Comparison of ENCODE assay signal across 9 cellular contexts in the genomic region with DNA sequence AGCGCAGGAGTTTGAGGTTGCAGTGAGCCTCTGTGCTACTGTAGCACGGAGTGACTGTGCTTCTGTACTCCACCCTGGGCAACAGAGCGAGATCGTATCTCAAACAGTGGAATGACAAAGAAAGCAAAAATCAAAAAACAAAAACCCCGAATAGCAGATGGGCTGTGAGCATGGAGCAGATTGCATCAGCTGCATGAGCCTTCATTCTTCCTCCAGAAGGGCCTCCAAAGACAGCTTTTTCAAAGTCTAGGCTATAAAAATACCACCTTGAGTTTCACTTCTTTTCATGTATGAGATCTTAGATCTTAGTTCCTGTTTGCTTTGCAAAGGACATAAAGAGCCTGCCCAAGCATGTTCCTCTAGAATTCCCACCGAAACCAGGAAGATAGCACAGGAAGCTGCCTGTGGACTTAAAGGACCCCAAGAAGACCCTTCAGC. TPM values are rescaled to one million over a fixed set of nuclear protein-coding genes. Genes with fewer than 3 reads are reported as not detected.
A peak's percentile ranks its signal among the peaks of the same experiment; 100 is the strongest.
DNase-seq lines count a peak whose midpoint lies in the region; ATAC-seq, FAIRE-seq and TF ChIP-seq lines count a peak whose summit lies in the region.
"Had no signal": no experiment of that assay in that cellular context is flagged by ENCODE, and none has a peak within 500 bp of the region (broad histone marks: within the 10 kb centered on the region; RNA-seq: fewer than 3 reads in every experiment).

No MANE protein-coding gene starts in this region.

- no TSS peak for BruUV-seq in GM12878 (replicated peaks; lab: Mats Ljungman, UMichigan)

- CTCF ChIA-PET in GM12878 (lab: Yijun Ruan, JAX) = interaction anchor here (0.9 to 5.7 kb wide), 16 partner anchors 9 to 211 kb away, joined by 3 to 111 read pairs (median 5); partner anchors contain the start of gene ARL15

- no peak for TF ChIP-seq POLR2A in GM12878 (IDR thresholded peaks at IDR 0.05; ENCODE audit: low read depth, low read length)

- H4K20me1 ChIP-seq in GM12878 (ENCODE audit: control insufficient read depth, insufficient read depth) = no peaks in the 10 kb centered on the region

- FAIRE-seq in GM12878 (lab: Jason Lieb, UNC) (peak; percentile 78), small intestine (lab: Jason Lieb, UNC) (no peak)

- ATAC-seq in GM21447 (IDR thresholded peaks at IDR 0.05; ENCODE audit: unreplicated experiment) = peak; percentile 93
- peak; percentile 81 for ATAC-seq in HG03469 (IDR thresholded peaks at IDR 0.05; ENCODE audit: unreplicated experiment)
- ATAC-seq in GM12878 = peak; percentile 88

- no peak for TF ChIP-seq EP300 in GM12878 (IDR thresholded peaks at IDR 0.05; ENCODE audit: borderline replicate concordance in 1 of 2, control insufficient read depth in 1 of 2, low read depth in 2 of 2, low read length in 2 of 2)

- WGBS in GM12878 (ENCODE audit: insufficient coverage, insufficient replicate concordance, low lambda C conversion rate, missing lambda C conversion rate) = 34% methylated on average over 6 of the region's 6 CpGs
- 61 to 65% (median 65%) methylated on average over 6 of the region's 6 CpGs for WGBS in small intestine, 3 donors

- TF ChIP-seq RAD21 in GM12878 (IDR thresholded peaks at IDR 0.05; ENCODE audit: insufficient read depth, low read depth, low read length) = no peak

- intact Hi-C loops in GM12878 (cut with micrococcal nuclease; ENCODE audit: unreplicated experiment) = no loop called here

- H3K9ac ChIP-seq in GM12878 (ENCODE audit: control insufficient read depth, insufficient read depth, low read length) = no peak overlapping the region

- H3K4me1 ChIP-seq in GM12878 (ENCODE audit: control insufficient read depth, insufficient read depth, low read length) (peaks cover 21% of the 10 kb centered on the region), small intestine (ENCODE audit: control insufficient read depth in 2 of 2, insufficient read depth in 1 of 2, low read depth in 1 of 2, low read length in 1 of 2) (no peaks in the 10 kb centered on the region)

- SMC1A ChIA-PET in GM12878 (lab: Charles Lee; ENCODE audit: uncharacterized antibody, unreplicated experiment) = interaction anchor here (0.9 to 2.6 kb wide), 13 partner anchors 11 to 405 kb away, joined by 3 to 12 read pairs (median 5); no protein-coding TSS in a partner anchor

- H3K27me3 ChIP-seq in GM12878 (replicated peaks in 1 of 2; ENCODE audit: control insufficient read depth in 2 of 2, insufficient read depth in 2 of 2, low read length in 1 of 2) (no peaks in the 10 kb centered on the region; a peak in 1 of 4 replicates), small intestine (ENCODE audit: control insufficient read depth in 2 of 2, insufficient read depth in 2 of 2, low read length in 2 of 2) (peaks cover 0 to 4% of the 10 kb centered on the region in 2 donors)

- no peaks in the 10 kb centered on the region for H3K9me3 ChIP-seq in GM12878 (replicated peaks; ENCODE audit: control insufficient read depth, insufficient read depth, low read length)
- no peaks in the 10 kb centered on the region for H3K9me3 ChIP-seq in small intestine (ENCODE audit: control insufficient read depth, low read depth)

- H3K79me2 ChIP-seq in GM12878 (ENCODE audit: control insufficient read depth, insufficient read depth, low read length) = no peaks in the 10 kb centered on the region

- POLR2A ChIA-PET in GM12878 (lab: Charles Lee) = interaction anchor here (0.8 to 2.9 kb wide), 2 partner anchors 11 to 130 kb away, joined by 3 to 16 read pairs; partner anchors contain the start of gene ARL15

- DNase-seq in GM13976 (ENCODE audit: low spot score) (peak; percentile 37), GM12878 (ENCODE audit: low read depth, low spot score) (peak; percentile 48), small intestine (no peak), cortex of kidney (lab: John Stamatoyannopoulos, UW) (no peak), putamen (ENCODE audit: low spot score) (no peak), RKO (ENCODE audit: low spot score) (no peak)

- H3K27ac ChIP-seq in GM12878 (ENCODE audit: control insufficient read depth, insufficient read depth) (peak overlapping the region; percentile 51), small intestine (ENCODE audit: low read depth in 1 of 2, low read length in 1 of 2) (no peak overlapping the region)

- peak overlapping the region; percentile 51 for H2AFZ ChIP-seq in GM12878 (ENCODE audit: control insufficient read depth, low read depth, low read length)

- peak overlapping the region; percentile 68 for H3K4me2 ChIP-seq in GM12878 (ENCODE audit: control insufficient read depth, insufficient read depth)

- no peak overlapping the region; the same call in 1 of the 2 replicates for H3K4me3 ChIP-seq in GM12878
- no peak overlapping the region for H3K4me3 ChIP-seq in small intestine (ENCODE audit: low read depth in 1 of 2, low read length in 2 of 2)

- TF ChIP-seq CTCF in GM13976 (IDR thresholded peaks at IDR 0.05; ENCODE audit: borderline replicate concordance, control extremely low read depth, extremely low read depth, insufficient read depth, missing control alignments) = no peak
- no peak for TF ChIP-seq CTCF in GM12878 (IDR thresholded peaks at IDR 0.05 in 2 of 3, conservative IDR thresholded peaks at IDR 0.05 in 1 of 3; ENCODE audit: control insufficient read depth in 2 of 3, extremely low read depth in 1 of 3, insufficient read depth in 1 of 3, low read depth in 3 of 3, low read length in 3 of 3)

- RAD21 ChIA-PET in GM12878 (lab: Charles Lee; ENCODE audit: unreplicated experiment) = interaction anchor here (0.6 to 2.5 kb wide), 12 partner anchors 10 to 404 kb away, joined by 3 to 8 read pairs (median 3); no protein-coding TSS in a partner anchor

- no peaks in the 10 kb centered on the region for H3K36me3 ChIP-seq in GM12878 (ENCODE audit: control insufficient read depth in 2 of 2, insufficient read depth in 2 of 2, low read length in 1 of 2)
- no peaks in the 10 kb centered on the region for H3K36me3 ChIP-seq in small intestine (ENCODE audit: control insufficient read depth in 2 of 2, insufficient read depth in 2 of 2, low read length in 2 of 2)

- in situ Hi-C loops in GM13976 (cut with MboI; ENCODE audit: low sequenced_read_pairs, unreplicated experiment) (no loop called here), GM12878 (cut with MboI) (no loop called here)

TF ChIP-seq in GM12878, 131 proteins besides CTCF, POLR2A, EP300 and RAD21 (continues in another document):
- peak; percentile 9; the same call in 1 of the 2 replicates for TF ChIP-seq FOXM1 (IDR thresholded peaks at IDR 0.05; ENCODE audit: low read depth, low read length)
- TF ChIP-seq MTA2 (IDR thresholded peaks at IDR 0.05; ENCODE audit: low read depth) = peak; percentile 44; the same call in 1 of the 2 replicates
- TF ChIP-seq ZNF592 (IDR thresholded peaks at IDR 0.05) = no peak
- TF ChIP-seq RUNX3 (IDR thresholded peaks at IDR 0.05; ENCODE audit: low read length) = peak; percentile 46

RNA-seq across cellular contexts. Expression of gene HSPB3, which starts 15.0 kb away (rescaled TPM):
- 8.0 and 8.4 TPM in 2 replicates for total RNA-seq in GM12878 (2013; cell fraction: nucleolus; rRNA removed)
- total RNA-seq in GM12878 (2014; rRNA removed) (not detected in 2 replicates), GM12878 (2014; rRNA removed; fragmentation: Illumina TruSeq; extraction: Trizol) (not detected in 2 replicates), GM12878 (2021) (not detected in 2 replicates)
- polyA plus RNA-seq in GM12878 (2011; ENCODE audit: low read depth) = not detected
- polyA plus RNA-seq in GM12878 (2011; rRNA removed) (0.50 and 0.60 TPM in 2 replicates), GM12878 (2014; fragmentation: Illumina TruSeq; extraction: Trizol) (not detected in 2 replicates), GM12878 (2014; fragmentation: Nextera tagmentation; extraction: Ambion mirVana) (under 1 TPM; 0.11 to 0.29 TPM), GM12878 (2014; rRNA removed) (0.37 TPM in 1 of 2 replicates, not detected in the other), GM12878 (2016; fragmentation: Nextera tagmentation; extraction: Ambion mirVana) (not detected), small intestine (1 to 10 TPM in 1 of 3 donors, under 1 TPM in 1, not detected in 1; 0.13 to 2.7 TPM)
- polyA plus RNA-seq in GM12878 (2011; cell fraction: cytosol; rRNA removed) = 0.16 and 0.30 TPM in 2 replicates
- polyA plus RNA-seq in GM12878 (2011; cell fraction: nucleus; rRNA removed) = 0.72 and 1.2 TPM in 2 replicates
- not detected in 2 replicates for polyA plus RNA-seq in GM12878 (2012)
- polyA minus RNA-seq in GM12878 (2011; rRNA and poly(A)+ RNA removed) = 0.31 and 1.7 TPM in 2 replicates
- polyA minus RNA-seq in GM12878 (2011; cell fraction: cytosol; rRNA and poly(A)+ RNA removed) = not detected in 2 replicates
- polyA minus RNA-seq in GM12878 (2011; cell fraction: nucleus; rRNA and poly(A)+ RNA removed) = 0.96 TPM in 1 of 2 replicates, not detected in the other
- total RNA-seq: T-helper 2 cell treated with Interferon-gamma antibody and Interleukin-4, amounts not matched to agents 100 ng/mL and 5 ng/mL, for 36 hours had no signal

Comparison
In these comparisons a context has a peak if more than half of its experiments do, and no peak if none do; other contexts are left out.
1. DNase-seq: peak in GM13976 (single experiment) and GM12878 (single experiment); none in small intestine (single experiment), cortex of kidney (single experiment), putamen (single experiment) and RKO (single experiment).
2. Peak in every context shown above with its lines, with median percentiles within 50 percentile points of each other: ATAC-seq.